ENCODE assay signal across 22 cellular contexts in the genomic region with DNA sequence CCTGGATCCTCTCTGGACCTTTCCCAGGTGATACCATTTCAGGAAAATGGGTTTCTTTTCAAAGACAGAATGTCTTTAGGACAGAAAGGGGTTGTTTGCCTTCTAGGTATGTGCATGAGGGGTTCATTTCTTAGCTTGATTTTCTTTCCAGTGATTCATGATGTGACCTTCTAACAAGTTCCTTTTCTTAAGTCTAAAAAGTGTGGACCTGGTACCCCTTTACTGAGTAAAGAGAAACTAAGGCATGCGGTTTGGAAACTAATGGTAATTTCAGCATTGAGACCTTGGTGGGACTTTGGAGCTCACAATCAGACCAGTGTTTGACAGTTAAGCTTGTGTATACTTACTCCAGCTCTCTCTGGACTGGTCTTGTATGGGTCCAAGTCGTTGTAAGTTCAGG.
"Had no signal": no experiment of that assay in that cellular context is flagged by ENCODE, and none has a peak within 500 bp of the region (broad histone marks: within the 10 kb centered on the region; RNA-seq: fewer than 3 reads in every experiment).

No MANE protein-coding gene starts in this region.

- H3K27me3 ChIP-seq: gastroesophageal sphincter, sigmoid colon, thyroid gland had no signal

- H3K4me2 ChIP-seq: smooth muscle cell had no signal

- H3K27ac ChIP-seq: gastroesophageal sphincter, left ventricle myocardium inferior, sigmoid colon, thyroid gland, VCaP had no signal

- ATAC-seq: activated CD4-positive, CD25-positive, alpha-beta regulatory T cell treated with anti-CD3 and anti-CD28 coated beads, Interleukin-2, amount 50 U/mL, for 24 hours; gastroesophageal sphincter; naive thymus-derived CD4-positive, alpha-beta T cell; SK-N-SH treated with all-trans-retinoic acid at 6 μM for 48 hours had no signal

- H3K9me3 Mint-ChIP-seq: activated naive CD8-positive, alpha-beta T cell treated with anti-CD3 and anti-CD28 coated beads, Interleukin-2, amount 10 ng/mL, durations not matched to agents 7 days and 5 days; naive thymus-derived CD4-positive, alpha-beta T cell; T-helper 2 cell treated with Interferon-gamma antibody and Interleukin-4, amounts not matched to agents 5 μg/mL and 100 μg/mL, for 36 hours had no signal

- H3K27ac Mint-ChIP-seq: T-helper 2 cell treated with Interferon-gamma antibody and Interleukin-4, amounts not matched to agents 5 μg/mL and 100 μg/mL, for 36 hours had no signal

- DNase-seq: activated CD4-positive, alpha-beta T cell treated with anti-CD3 and anti-CD28 coated beads, Interleukin-2, amount 50 U/mL, for 1 hour; activated CD8-positive, alpha-beta memory T cell treated with anti-CD3 and anti-CD28 coated beads for 24 hours; activated CD8-positive, alpha-beta memory T cell treated with anti-CD3 and anti-CD28 coated beads, Interleukin-2, amount 50 U/mL, for 48 hours; activated naive CD8-positive, alpha-beta T cell treated with anti-CD3 and anti-CD28 coated beads, Interleukin-2, amount 10 ng/mL, durations not matched to agents 7 days and 5 days; amygdala; cortex of kidney; head of caudate nucleus; hypothalamus; left ventricle myocardium inferior; naive thymus-derived CD4-positive, alpha-beta T cell; sigmoid colon; stimulated activated CD4-positive, alpha-beta T cell treated with anti-CD3 and anti-CD28 coated beads, Interleukin-15, amount 100 ng/mL, for 24 hours; stimulated activated CD8-positive, alpha-beta memory T cell treated with anti-CD3 and anti-CD28 coated beads, Interleukin-4, amount 100 ng/mL, for 48 hours; stimulated activated naive CD4-positive, alpha-beta T cell; substantia nigra; thyroid gland had no signal

- H3K36me3 ChIP-seq: left ventricle myocardium inferior, sigmoid colon, thyroid gland had no signal

- H3K27me3 Mint-ChIP-seq: activated naive CD8-positive, alpha-beta T cell treated with anti-CD3 and anti-CD28 coated beads, Interleukin-2, amount 10 ng/mL, durations not matched to agents 7 days and 5 days; naive thymus-derived CD4-positive, alpha-beta T cell had no signal

- H3K4me1 ChIP-seq: left ventricle myocardium inferior, sigmoid colon, thyroid gland had no signal

- H3K4me3 Mint-ChIP-seq: activated naive CD8-positive, alpha-beta T cell treated with anti-CD3 and anti-CD28 coated beads, Interleukin-2, amount 10 ng/mL, durations not matched to agents 7 days and 5 days; T-helper 2 cell treated with Interferon-gamma antibody and Interleukin-4, amounts not matched to agents 5 μg/mL and 100 μg/mL, for 36 hours had no signal

- H3K4me3 ChIP-seq: gastroesophageal sphincter, left ventricle myocardium inferior, sigmoid colon, smooth muscle cell, thyroid gland had no signal
